Comparison of ENCODE assay signal across 18 cellular contexts in the genomic region with DNA sequence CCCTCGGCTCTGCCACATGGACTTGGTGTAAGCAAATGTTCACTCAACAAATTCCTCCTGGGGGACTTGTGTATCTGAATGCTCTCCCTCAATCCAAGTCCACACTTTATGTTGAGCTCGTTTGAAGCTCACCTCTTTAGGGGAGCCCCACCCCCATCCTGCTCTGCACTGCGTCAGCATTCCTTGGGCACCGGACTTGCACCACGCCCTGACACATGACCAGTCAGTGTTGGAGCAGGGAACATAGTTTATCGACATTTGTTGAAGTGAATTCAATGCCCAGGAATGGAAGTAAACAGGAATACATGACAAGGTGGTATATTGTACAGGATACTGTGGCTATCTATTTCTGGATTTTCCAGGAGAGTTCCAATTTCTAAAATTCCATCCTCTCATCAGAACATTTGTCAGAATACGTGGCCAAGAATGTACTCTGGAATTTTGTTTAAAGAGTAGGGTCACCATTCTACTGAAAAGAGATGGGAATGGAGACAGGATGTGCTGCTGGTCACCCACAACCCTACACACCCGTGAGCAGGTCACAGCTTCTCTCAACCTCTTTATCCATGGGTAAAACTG. TPM values are rescaled to one million over a fixed set of nuclear protein-coding genes. Genes with fewer than 3 reads are reported as not detected.
DNase-seq lines count a peak whose midpoint lies in the region; ATAC-seq and TF ChIP-seq lines count a peak whose summit lies in the region.
"Had no signal": no experiment of that assay in that cellular context is flagged by ENCODE, and none has a peak within 500 bp of the region (broad histone marks: within the 10 kb centered on the region; RNA-seq: fewer than 3 reads in every experiment).

No MANE protein-coding gene starts in this region.

- H3K4me3 ChIP-seq in RWPE2 (ENCODE audit: severe bottlenecking) (no peak overlapping the region), esophagus squamous epithelium (peak overlapping the region in 1 of 4 donors; percentile 12), lower leg skin (ENCODE audit: low read depth, poor library complexity, severe bottlenecking) (no peak overlapping the region), subcutaneous abdominal adipose tissue (ENCODE audit: low read depth in 1 of 5, low read length in 5 of 5) (peak overlapping the region in 4 of 5 donors; percentile 39 to 60 (median 46))
- H3K4me3 ChIP-seq: BLaER1, cardiac muscle cell, smooth muscle cell had no signal

- H3K27me3 ChIP-seq in RWPE2 (ENCODE audit: insufficient read depth, poor library complexity, severe bottlenecking) (no peaks in the 10 kb centered on the region), esophagus squamous epithelium (no peaks in the 10 kb centered on the region), subcutaneous abdominal adipose tissue (ENCODE audit: control insufficient read depth in 5 of 5, insufficient read depth in 4 of 5, low read length in 5 of 5) (peaks cover 0 to 2% (median 0%) of the 10 kb centered on the region in 5 donors)
- H3K27me3 ChIP-seq: BLaER1, cardiac muscle cell had no signal

- DNase-seq in RWPE2 (ENCODE audit: low spot score) (no peak), esophagus squamous epithelium (lab: John Stamatoyannopoulos, UW) (no peak), lower leg skin (ENCODE audit: low spot score in 2 of 2) (peak; percentile 49 to 91), SIG-M5 (lab: John Stamatoyannopoulos, UW) (no peak), cerebellum (ENCODE audit: low spot score) (no peak)
- DNase-seq: activated B cell treated with CpG ODN at 0.5 μM for 24 hours; activated naive CD4-positive, alpha-beta T cell treated with Interleukin-2 at 50 U/mL for 16 hours; endodermal cell; H7; stimulated activated naive B cell treated with anti-CD40 and anti-IgM and Interleukin-4, amounts not matched to agents 10 μg/mL and 1 μg/mL and 100 μg/mL, for 72 hours had no signal

- no peak overlapping the region for H3K27ac ChIP-seq in RWPE2 (ENCODE audit: poor library complexity, severe bottlenecking)
- H3K27ac ChIP-seq in esophagus squamous epithelium: peak overlapping the region; percentile 59 to 89 (median 78)
- peak overlapping the region; percentile 61 for H3K27ac ChIP-seq in subcutaneous abdominal adipose tissue (ENCODE audit: low read depth, low read length)
- H3K27ac ChIP-seq: BLaER1, cardiac muscle cell had no signal

- ATAC-seq in RWPE2 (ENCODE audit: low read depth) (peak; percentile 38; the same call in 2 of the 3 replicates), HG02610 (IDR thresholded peaks at IDR 0.05; ENCODE audit: unreplicated experiment) (no peak), GM19452 (IDR thresholded peaks at IDR 0.05; ENCODE audit: unreplicated experiment) (no peak)
- ATAC-seq: stimulated activated naive B cell treated with anti-CD40 and anti-IgM and Interleukin-4, amounts not matched to agents 10 μg/mL and 1 μg/mL and 100 μg/mL, for 72 hours had no signal

- peak overlapping the region in 1 of 5 donors; percentile 49 for H3K9ac ChIP-seq in subcutaneous abdominal adipose tissue (ENCODE audit: low read length in 5 of 5)
- H3K9ac ChIP-seq: BLaER1 had no signal

- no peaks in the 10 kb centered on the region for H3K36me3 ChIP-seq in RWPE2 (ENCODE audit: low read depth)
- H3K36me3 ChIP-seq in esophagus squamous epithelium: no peaks in the 10 kb centered on the region
- H3K36me3 ChIP-seq in subcutaneous abdominal adipose tissue (ENCODE audit: control insufficient read depth in 5 of 5, insufficient read depth in 5 of 5, low read length in 5 of 5): no peaks in the 10 kb centered on the region
- H3K36me3 ChIP-seq: BLaER1, cardiac muscle cell had no signal

- TF ChIP-seq POLR2A in esophagus squamous epithelium (IDR thresholded peaks at IDR 0.05): no peak
- no peak for TF ChIP-seq POLR2A in lower leg skin (IDR thresholded peaks at IDR 0.05)

- H3K9me3 ChIP-seq in RWPE2 (ENCODE audit: severe bottlenecking) (no peaks in the 10 kb centered on the region), esophagus squamous epithelium (no peaks in the 10 kb centered on the region), subcutaneous abdominal adipose tissue (ENCODE audit: control insufficient read depth in 5 of 5, low read length in 5 of 5) (no peaks in the 10 kb centered on the region)
- H3K9me3 ChIP-seq: BLaER1 had no signal

- intact Hi-C loops in esophagus squamous epithelium (cut with DNase I) (no loop called here), lower leg skin (cut with DNase I; ENCODE audit: low total_unique reads) (no loop called here)

- 45 to 46% methylated on average over 6 to 8 of the region's 8 CpGs for WGBS in esophagus squamous epithelium, 2 donors
- 45% methylated on average over 8 of the region's 8 CpGs for WGBS in lower leg skin, 2 donors

- H3K4me1 ChIP-seq in RWPE2 (ENCODE audit: insufficient read depth, poor library complexity, severe bottlenecking) (peaks cover 3% of the 10 kb centered on the region), esophagus squamous epithelium (peaks cover 7 to 89% (median 46%) of the 10 kb centered on the region in 3 donors), subcutaneous abdominal adipose tissue (ENCODE audit: control insufficient read depth in 5 of 5, insufficient read depth in 5 of 5, low read length in 5 of 5) (peaks cover 0 to 48% (median 0%) of the 10 kb centered on the region in 5 donors)

- TF ChIP-seq CTCF in RWPE2 (IDR thresholded peaks at IDR 0.05; ENCODE audit: poor library complexity, severe bottlenecking) (no peak), esophagus squamous epithelium (IDR thresholded peaks at IDR 0.05) (no peak), lower leg skin (IDR thresholded peaks at IDR 0.05) (no peak)

RNA-seq across cellular contexts. Expression of a gene that starts 59.9 kb away (rescaled TPM):
- 10 to 100 TPM; 14.5 to 41.0 (median 22.9) TPM for total RNA-seq in esophagus squamous epithelium
- 10 to 100 TPM; 37.0 to 79.9 (median 49.5) TPM for total RNA-seq in lower leg skin
- total RNA-seq in cerebellum: 17.2 TPM
- total RNA-seq: activated B cell treated with CpG ODN at 0.5 μM for 24 hours; neural crest cell; T-helper 1 cell treated with Interleukin-12 subunit alpha and Interleukin-12 subunit beta and Interleukin-4 antibody, amounts not matched to agents 30 ng/mL and 1 ng/mL, for 36 hours had no signal

Comparison
In these comparisons a context has a peak if more than half of its experiments do, and no peak if none do; other contexts are left out.
1. DNase-seq: peak in lower leg skin (2 of 2); none in RWPE2 (single experiment), esophagus squamous epithelium (single experiment), SIG-M5 (single experiment) and cerebellum (single experiment).
2. H3K4me3 ChIP-seq: peak in subcutaneous abdominal adipose tissue (4 of 5); none in RWPE2 (single experiment) and lower leg skin (single experiment).